13 cellular contexts compared by ENCODE assay signal in genomic region chr20:5069141-5069806, GRCh38.
"Had no signal": no experiment of that assay in that cellular context is flagged by ENCODE, and none has a peak within 500 bp of the region (broad histone marks: within the 10 kb centered on the region; RNA-seq: fewer than 3 reads in every experiment).

No MANE protein-coding gene starts in this region.

- ATAC-seq: stimulated activated naive CD8-positive, alpha-beta T cell treated with anti-CD3 and anti-CD28 coated beads, Interleukin-15, Interleukin-2, amounts not matched to agents 100 U/mL and 50 U/mL, for 24 hours had no signal

- H3K27ac ChIP-seq: skin epidermis, transverse colon, vagina had no signal

- H3K27ac Mint-ChIP-seq: activated CD4-positive, alpha-beta memory T cell treated with anti-CD3 and anti-CD28 coated beads, Interleukin-2, amount 10 ng/mL, durations not matched to agents 7 days and 5 days had no signal

- H3K9me3 ChIP-seq: transverse colon, vagina had no signal

- H3K36me3 Mint-ChIP-seq: natural killer cell had no signal

- H3K4me3 ChIP-seq: skin epidermis, transverse colon, vagina had no signal

- H3K36me3 ChIP-seq: transverse colon, vagina had no signal

- H3K9me3 Mint-ChIP-seq: activated CD4-positive, alpha-beta memory T cell treated with anti-CD3 and anti-CD28 coated beads, Interleukin-2, amount 10 ng/mL, durations not matched to agents 7 days and 5 days; natural killer cell had no signal

- H3K27me3 Mint-ChIP-seq: activated CD4-positive, alpha-beta memory T cell treated with anti-CD3 and anti-CD28 coated beads, Interleukin-2, amount 10 ng/mL, durations not matched to agents 7 days and 5 days had no signal

- H3K27me3 ChIP-seq: transverse colon, vagina had no signal

- DNase-seq: activated CD4-positive, alpha-beta memory T cell treated with anti-CD3 and anti-CD28 coated beads, Interleukin-2, amount 10 ng/mL, durations not matched to agents 7 days and 5 days; activated CD8-positive, alpha-beta memory T cell treated with anti-CD3 and anti-CD28 coated beads, Interleukin-2, amount 50 U/mL, for 4 hours; activated naive CD4-positive, alpha-beta T cell treated with Interleukin-2 at 50 U/mL for 16 hours; head of caudate nucleus; kidney glomerular epithelial cell; mesendoderm; natural killer cell; nucleus accumbens; stimulated activated CD4-positive, alpha-beta T cell treated with anti-CD3 and anti-CD28 coated beads, Interleukin-4, amount 100 ng/mL, for 24 hours; stimulated activated naive CD8-positive, alpha-beta T cell treated with anti-CD3 and anti-CD28 coated beads, Interleukin-15, Interleukin-2, amounts not matched to agents 100 U/mL and 50 U/mL, for 24 hours; transverse colon had no signal

- H3K4me3 Mint-ChIP-seq: activated CD4-positive, alpha-beta memory T cell treated with anti-CD3 and anti-CD28 coated beads, Interleukin-2, amount 10 ng/mL, durations not matched to agents 7 days and 5 days; natural killer cell had no signal
